In the genomic region with DNA sequence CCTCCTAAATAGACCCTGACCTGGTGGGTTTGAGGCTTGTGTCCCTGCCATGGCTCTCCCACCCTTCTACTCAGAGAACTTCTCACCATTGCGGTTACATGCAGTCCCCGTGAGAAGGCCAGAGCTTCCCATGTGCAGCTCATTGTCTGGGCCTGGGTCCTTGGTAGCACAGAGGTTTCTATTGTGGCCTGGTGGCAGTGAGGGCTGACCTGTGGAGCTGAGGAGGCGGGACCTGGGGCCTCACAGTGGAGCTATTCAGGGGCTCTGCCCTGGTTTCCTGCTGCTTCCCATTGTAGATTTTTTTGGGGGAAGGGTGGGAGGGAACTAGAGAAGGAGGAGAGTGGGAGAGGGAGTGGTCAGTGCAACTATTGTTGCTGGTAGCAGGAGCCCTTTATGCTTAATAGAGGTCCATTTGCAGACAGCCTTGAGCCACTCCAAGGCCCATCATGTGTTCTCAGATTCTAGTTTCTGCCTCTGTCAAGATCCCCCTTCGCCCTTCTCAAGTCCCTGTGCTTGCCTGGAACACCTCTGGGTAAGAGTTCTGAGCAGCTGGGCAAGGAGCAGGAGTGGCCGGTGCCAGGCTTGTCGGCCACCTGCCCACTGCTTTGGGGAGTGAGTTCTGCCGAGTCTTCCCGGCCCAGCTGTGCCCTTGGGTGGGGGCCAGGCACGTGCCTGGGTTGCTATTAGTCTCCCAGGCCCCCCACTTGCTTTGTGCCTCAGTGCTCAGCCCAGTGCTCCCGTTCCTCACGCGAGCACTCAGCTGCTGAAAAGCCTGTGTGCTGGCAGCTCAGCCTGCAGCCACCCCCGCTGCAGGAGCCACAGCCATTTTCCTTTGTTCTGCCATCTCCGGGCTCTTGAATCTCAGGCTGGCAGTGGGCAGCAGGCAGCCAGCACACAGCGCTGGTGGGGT, we compare ENCODE assay signal across 8 cellular contexts.
DNase-seq lines count a peak whose midpoint lies in the region; ATAC-seq and TF ChIP-seq lines count a peak whose summit lies in the region.

No MANE protein-coding gene starts in this region.

- peaks cover 72% of the 10 kb centered on the region for H3K4me1 ChIP-seq in iPS-20b (ENCODE audit: insufficient read depth, low read length)

- H3K4me3 ChIP-seq in iPS-20b (ENCODE audit: low read length), result peak overlapping the region; percentile 61; the same call in 1 of the 2 replicates
- H3K4me3 ChIP-seq in skin epidermis, result peak overlapping the region in 1 of 7 experiments; percentile 6

- H3K9ac ChIP-seq in iPS-20b (ENCODE audit: low read depth, low read length), result peak overlapping the region; percentile 90

- peak in 45 of 56 donors; percentile 13 to 84 (median 62) for DNase-seq in amygdala (lab: John Stamatoyannopoulos, UW)
- no peak for DNase-seq in GM19238 (ENCODE audit: insufficient read length, low spot score)

- H3K36me3 ChIP-seq in KOPT-K1 (ENCODE audit: insufficient read depth, low read length) (no peaks in the 10 kb centered on the region), iPS-20b (ENCODE audit: insufficient read depth, low read depth, low read length) (peaks cover 3% of the 10 kb centered on the region; the same call in 1 of the 2 replicates)

- H3K27me3 ChIP-seq in iPS-20b (ENCODE audit: insufficient read depth, low read length), result peaks cover 29% of the 10 kb centered on the region

- ATAC-seq in HG02642 (IDR thresholded peaks at IDR 0.05; ENCODE audit: poor library complexity, unreplicated experiment) (no peak), HG03025 (IDR thresholded peaks at IDR 0.05; ENCODE audit: low FRiP score, unreplicated experiment) (no peak)

- H3K9me3 ChIP-seq in KOPT-K1 (ENCODE audit: insufficient read depth, low read length, poor library complexity, severe bottlenecking) (no peaks in the 10 kb centered on the region), iPS-20b (ENCODE audit: insufficient read depth, low read depth, low read length) (no peaks in the 10 kb centered on the region)

- peak overlapping the region; percentile 39 for H3K27ac ChIP-seq in C4-2B
- peak overlapping the region; percentile 89 for H3K27ac ChIP-seq in KOPT-K1 (ENCODE audit: low read depth, low read length, poor library complexity, severe bottlenecking)
- peak overlapping the region; percentile 89 for H3K27ac ChIP-seq in iPS-20b (ENCODE audit: low read length)
- H3K27ac ChIP-seq in skin epidermis, result peak overlapping the region in 20 of 21 experiments; percentile 17 to 99 (median 80)

- no peak for TF ChIP-seq CTCF in C4-2B (conservative IDR thresholded peaks at IDR 0.05)

Comparison
In these comparisons a context has a peak if more than half of its experiments do, and no peak if none do; other contexts are left out.
1. H3K27ac ChIP-seq: peak in every context shown above with its lines; median percentile 89 in KOPT-K1; 89 in iPS-20b; 80 in skin epidermis; 39 in C4-2B.